Comparison of ENCODE assay signal across 8 cellular contexts in genomic region chr19:1847684-1848398, GRCh38. TPM values are rescaled to one million over a fixed set of nuclear protein-coding genes. Genes with fewer than 3 reads are reported as not detected.
A peak's percentile ranks its signal among the peaks of the same experiment; 100 is the strongest.
DNase-seq lines count a peak whose midpoint lies in the region; ATAC-seq, FAIRE-seq and TF ChIP-seq lines count a peak whose summit lies in the region.

No MANE protein-coding gene starts in this region.

- H3K9ac ChIP-seq in HepG2 (ENCODE audit: insufficient read depth, low read depth, low read length) = peak overlapping the region; percentile 100

- peaks cover 61% of the 10 kb centered on the region for H3K79me2 ChIP-seq in OCI-LY7 (ENCODE audit: insufficient read depth, low read depth, low read length)
- H3K79me2 ChIP-seq in HepG2 (ENCODE audit: insufficient read depth, low read length) = peaks cover 44% of the 10 kb centered on the region

- BruUV-seq in OCI-LY7 (replicated peaks; lab: Mats Ljungman, UMichigan) (no TSS peak), HepG2 (replicated peaks; lab: Mats Ljungman, UMichigan) (TSS peak; percentile 89)

- H2AFZ ChIP-seq in OCI-LY7 (ENCODE audit: low read length) = no peak overlapping the region
- no peak overlapping the region for H2AFZ ChIP-seq in HepG2 (ENCODE audit: low read length)

- DNase-seq in NCI-H1092 treated with DMSO at 0.1 percent for 48 hours (lab: John Stamatoyannopoulos, UW) (peak; percentile 8), NCI-H1092 (lab: John Stamatoyannopoulos, UW) (no peak), OCI-LY7 (ENCODE audit: low spot score) (peak; percentile 33), cardiac fibroblast (ENCODE audit: low read depth in 2 of 2) (peak; percentile 56 to 66), HepG2 (ENCODE audit: low spot score) (peak; percentile 75), thoracic aorta (ENCODE audit: low spot score) (no peak)

- intact Hi-C loops in OCI-LY7 (cut with micrococcal nuclease; ENCODE audit: unreplicated experiment) = no loop called here
- intact Hi-C loops in HepG2 (cut with micrococcal nuclease; ENCODE audit: unreplicated experiment) = no loop called here

- no CpG with 5 or more reads among the region's 72 CpGs for WGBS in HepG2 (ENCODE audit: low lambda C conversion rate)

- H3K4me2 ChIP-seq in OCI-LY7 (ENCODE audit: low read length) (peak overlapping the region; percentile 80), HepG2 (ENCODE audit: low read depth, low read length) (peak overlapping the region; percentile 99)

- H3K36me3 ChIP-seq in OCI-LY7 (ENCODE audit: insufficient read depth, low read length) (peaks cover 32% of the 10 kb centered on the region; the same call in 1 of the 2 replicates), HepG2 (replicated peaks in 1 of 2; ENCODE audit: control insufficient read depth in 1 of 2, insufficient read depth in 2 of 2, low read length in 2 of 2) (peaks cover 2 to 19% of the 10 kb centered on the region in 2 experiments; a peak in 2 of 5 replicates), thoracic aorta (no peaks in the 10 kb centered on the region)

- in situ Hi-C loops in HepG2 (cut with HindIII; ENCODE audit: extremely low pct_ligation_motif_present, low pct_unique_long_range_greater_than_20kb) = no loop called here

- POLR2A ChIA-PET in OCI-LY7 (lab: Charles Lee) (no interaction called here), HepG2 (lab: Yijun Ruan, JAX) (interaction anchor here (0.7 to 2.3 kb wide), 2 partner anchors 10 kb away, joined by 3 to 7 read pairs; no protein-coding TSS in a partner anchor)

- peak; percentile 36 for FAIRE-seq in HepG2 (lab: Jason Lieb, UNC)

- H3K27ac ChIP-seq in OCI-LY7 (ENCODE audit: low read depth, low read length, poor library complexity, severe bottlenecking) (peak overlapping the region; percentile 82), HepG2 (ENCODE audit: extremely low read length, insufficient read depth, low read length) (peak overlapping the region; percentile 99), thoracic aorta (peak overlapping the region; percentile 91 to 99)

- no peak for TF ChIP-seq CTCF in OCI-LY7 (conservative IDR thresholded peaks at IDR 0.05; ENCODE audit: low read length)
- TF ChIP-seq CTCF in cardiac fibroblast (IDR thresholded peaks at IDR 0.05; ENCODE audit: low read depth, low read length) = no peak
- peak; percentile 20; the same call in 1 of the 2 replicates for TF ChIP-seq CTCF in HepG2 (CRISPR knock-in tag; IDR thresholded peaks at IDR 0.05)
- no peak for TF ChIP-seq CTCF in thoracic aorta (IDR thresholded peaks at IDR 0.05)

- no peaks in the 10 kb centered on the region for H3K9me2 ChIP-seq in OCI-LY7 (ENCODE audit: insufficient read depth, low read length)

- no peak for TF ChIP-seq EP300 in HepG2 (IDR thresholded peaks at IDR 0.05; ENCODE audit: low read depth in 2 of 2, low read length in 2 of 2)
- no peak for TF ChIP-seq EP300 in HepG2 (CRISPR knock-in tag; IDR thresholded peaks at IDR 0.05; ENCODE audit: borderline replicate concordance)

- peak; percentile 27 for ATAC-seq in HG02610 (IDR thresholded peaks at IDR 0.05; ENCODE audit: unreplicated experiment)
- peak; percentile 64 for ATAC-seq in HepG2
- no peak for ATAC-seq in thoracic aorta (ENCODE audit: insufficient number of reproducible peaks, low FRiP score, low read depth)
- ATAC-seq in HG02763 (IDR thresholded peaks at IDR 0.05; ENCODE audit: unreplicated experiment) = no peak

- peaks cover 17% of the 10 kb centered on the region for H4K20me1 ChIP-seq in OCI-LY7 (ENCODE audit: insufficient read depth, low read length)
- peaks cover 19% of the 10 kb centered on the region; the same call in 1 of the 2 replicates for H4K20me1 ChIP-seq in HepG2 (ENCODE audit: insufficient read depth, low read length)

- no peak for TF ChIP-seq RAD21 in HepG2 (CRISPR knock-in tag; IDR thresholded peaks at IDR 0.05)

- no peaks in the 10 kb centered on the region for H3K9me3 ChIP-seq in OCI-LY7 (ENCODE audit: low read length)
- H3K9me3 ChIP-seq in HepG2 (ENCODE audit: low read length) = no peaks in the 10 kb centered on the region
- no peaks in the 10 kb centered on the region for H3K9me3 ChIP-seq in thoracic aorta

- H3K4me1 ChIP-seq in OCI-LY7 (ENCODE audit: insufficient read depth, low read length, poor library complexity, severe bottlenecking) (peaks cover 19% of the 10 kb centered on the region), HepG2 (ENCODE audit: insufficient read depth, low read length) (peaks cover 24% of the 10 kb centered on the region), thoracic aorta (ENCODE audit: control insufficient read depth in 1 of 2, low read depth in 2 of 2) (peaks cover 22 to 42% of the 10 kb centered on the region in 2 donors)

- H3K27me3 ChIP-seq in HepG2 (ENCODE audit: control insufficient read depth in 1 of 2, insufficient read depth in 2 of 2, low read length in 2 of 2) = no peaks in the 10 kb centered on the region; a peak in 1 of 5 replicates
- no peaks in the 10 kb centered on the region for H3K27me3 ChIP-seq in thoracic aorta (replicated peaks; ENCODE audit: insufficient read depth)

- TF ChIP-seq POLR2A in HepG2 (IDR thresholded peaks at IDR 0.05; ENCODE audit: insufficient read depth in 1 of 2, low read depth in 2 of 2, low read length in 2 of 2) = peak; percentile 33 to 64; a peak in 3 of 4 replicates

- H3K4me3 ChIP-seq in OCI-LY7 (ENCODE audit: low read depth, low read length, poor library complexity, severe bottlenecking) = peak overlapping the region; percentile 93
- peak overlapping the region; percentile 98 for H3K4me3 ChIP-seq in cardiac fibroblast (replicated peaks in 1 of 2; ENCODE audit: low read depth in 2 of 2, low read length in 2 of 2)
- H3K4me3 ChIP-seq in HepG2 (replicated peaks in 1 of 3; ENCODE audit: insufficient read depth in 1 of 3, low read depth in 2 of 3, low read length in 3 of 3) = peak overlapping the region; percentile 79 to 97 (median 96)
- H3K4me3 ChIP-seq in thoracic aorta = peak overlapping the region; percentile 92

- CTCF ChIA-PET in OCI-LY7 (lab: Charles Lee; ENCODE audit: unreplicated experiment) (no interaction called here), HepG2 (lab: Yijun Ruan, JAX; ENCODE audit: low intra/inter-chr PET ratio, low total read pairs) (interaction anchor here (1.3 to 2.4 kb wide), 2 partner anchors 10 to 17 kb away, joined by 3 to 13 read pairs; no protein-coding TSS in a partner anchor)

RNA-seq across cellular contexts. Expression of gene REXO1, which starts 0.4 kb away (rescaled TPM):
- 13.9 and 24.0 TPM in 2 replicates for total RNA-seq in OCI-LY7 (2014; rRNA removed; shearing (Covaris generic))
- 52.8 and 54.9 TPM in 2 replicates for total RNA-seq in OCI-LY7 (2022)
- total RNA-seq in HepG2 (2016; rRNA removed; fragmentation: Illumina TruSeq; extraction: Trizol) = 3.0 and 5.0 TPM in 2 replicates
- 1.1 and 3.2 TPM in 2 replicates for total RNA-seq in HepG2 (2016; cell fraction: cytosol; rRNA removed; fragmentation: Illumina TruSeq; extraction: Trizol; ENCODE audit: low read depth)
- total RNA-seq in HepG2 (2016; cell fraction: insoluble cytoplasmic fraction; rRNA removed; fragmentation: Illumina TruSeq; extraction: Trizol) = 4.1 and 5.2 TPM in 2 replicates
- total RNA-seq in HepG2 (2016; cell fraction: membrane; rRNA removed; fragmentation: Illumina TruSeq; extraction: Trizol) = 3.9 and 4.2 TPM in 2 replicates
- 6.0 and 7.6 TPM in 2 replicates for total RNA-seq in HepG2 (2016; cell fraction: nucleus; rRNA removed; fragmentation: Illumina TruSeq; extraction: Trizol)
- polyA plus RNA-seq in HepG2 (2011; rRNA removed) = 11.2 and 13.0 TPM in 2 replicates
- 8.7 and 9.8 TPM in 2 replicates for polyA plus RNA-seq in HepG2 (2011; cell fraction: cytosol; rRNA removed)
- polyA plus RNA-seq in HepG2 (2011; cell fraction: nucleus; rRNA removed) = 91.1 and 123 TPM in 2 replicates
- 13.8 and 15.4 TPM in 2 replicates for polyA plus RNA-seq in HepG2 (2012)
- polyA plus RNA-seq in HepG2 (2016; cell fraction: cytosol; fragmentation: Illumina TruSeq; extraction: Trizol; ENCODE audit: low read depth) = 1.7 and 1.8 TPM in 2 replicates
- polyA plus RNA-seq in HepG2 (2016; cell fraction: insoluble cytoplasmic fraction; fragmentation: Illumina TruSeq; extraction: Trizol; ENCODE audit: low read depth) = 7.3 and 10.0 TPM in 2 replicates
- 5.1 and 5.3 TPM in 2 replicates for polyA plus RNA-seq in HepG2 (2016; cell fraction: membrane; fragmentation: Illumina TruSeq; extraction: Trizol; ENCODE audit: low read depth)
- polyA plus RNA-seq in HepG2 (2016; cell fraction: nucleus; fragmentation: Illumina TruSeq; extraction: Trizol; ENCODE audit: insufficient read depth, low read depth) = 39.5 and 44.1 TPM in 2 replicates
- polyA minus RNA-seq in HepG2 (2011; rRNA and poly(A)+ RNA removed; ENCODE audit: low replicate concordance) = 16.3 and 19.1 TPM in 2 replicates
- 5.5 and 7.7 TPM in 2 replicates for polyA minus RNA-seq in HepG2 (2011; cell fraction: cytosol; rRNA and poly(A)+ RNA removed)
- polyA minus RNA-seq in HepG2 (2011; cell fraction: nucleus; rRNA and poly(A)+ RNA removed) = 9.3 and 10.8 TPM in 2 replicates
- 10 to 100 TPM; 18.2 to 24.5 TPM for total RNA-seq in thoracic aorta

RNA-seq across cellular contexts. Expression of gene KLF16, which starts 15.5 kb away (rescaled TPM):
- 9.4 and 9.6 TPM in 2 replicates for total RNA-seq in OCI-LY7 (2014; rRNA removed; shearing (Covaris generic))
- total RNA-seq in OCI-LY7 (2022) (39.1 and 44.4 TPM in 2 replicates), HepG2 (2016; rRNA removed; fragmentation: Illumina TruSeq; extraction: Trizol) (6.2 and 6.7 TPM in 2 replicates), thoracic aorta (10 to 100 TPM in 1 of 2 donors, 1 to 10 TPM in 1; 7.7 to 11.0 TPM)
- 2.1 and 2.2 TPM in 2 replicates for total RNA-seq in HepG2 (2016; cell fraction: cytosol; rRNA removed; fragmentation: Illumina TruSeq; extraction: Trizol; ENCODE audit: low read depth)
- total RNA-seq in HepG2 (2016; cell fraction: insoluble cytoplasmic fraction; rRNA removed; fragmentation: Illumina TruSeq; extraction: Trizol) = 5.5 and 5.9 TPM in 2 replicates
- 8.3 and 8.9 TPM in 2 replicates for total RNA-seq in HepG2 (2016; cell fraction: membrane; rRNA removed; fragmentation: Illumina TruSeq; extraction: Trizol)
- total RNA-seq in HepG2 (2016; cell fraction: nucleus; rRNA removed; fragmentation: Illumina TruSeq; extraction: Trizol) = 4.0 and 4.8 TPM in 2 replicates
- polyA plus RNA-seq in HepG2 (2011; rRNA removed) = 3.5 and 4.7 TPM in 2 replicates
- 3.7 and 7.0 TPM in 2 replicates for polyA plus RNA-seq in HepG2 (2011; cell fraction: cytosol; rRNA removed)
- 16.7 and 31.9 TPM in 2 replicates for polyA plus RNA-seq in HepG2 (2011; cell fraction: nucleus; rRNA removed)
- 8.3 and 9.4 TPM in 2 replicates for polyA plus RNA-seq in HepG2 (2012)
- 3.2 and 3.4 TPM in 2 replicates for polyA plus RNA-seq in HepG2 (2016; cell fraction: cytosol; fragmentation: Illumina TruSeq; extraction: Trizol; ENCODE audit: low read depth)
- polyA plus RNA-seq in HepG2 (2016; cell fraction: insoluble cytoplasmic fraction; fragmentation: Illumina TruSeq; extraction: Trizol; ENCODE audit: low read depth) = 12.0 and 14.3 TPM in 2 replicates
- 8.9 and 9.3 TPM in 2 replicates for polyA plus RNA-seq in HepG2 (2016; cell fraction: membrane; fragmentation: Illumina TruSeq; extraction: Trizol; ENCODE audit: low read depth)
- polyA plus RNA-seq in HepG2 (2016; cell fraction: nucleus; fragmentation: Illumina TruSeq; extraction: Trizol; ENCODE audit: insufficient read depth, low read depth) = 11.4 and 12.0 TPM in 2 replicates
- polyA minus RNA-seq in HepG2 (2011; rRNA and poly(A)+ RNA removed; ENCODE audit: low replicate concordance) = 3.1 and 9.7 TPM in 2 replicates
- polyA minus RNA-seq in HepG2 (2011; cell fraction: cytosol; rRNA and poly(A)+ RNA removed) = 8.9 and 15.3 TPM in 2 replicates
- polyA minus RNA-seq in HepG2 (2011; cell fraction: nucleus; rRNA and poly(A)+ RNA removed) = 2.1 and 2.2 TPM in 2 replicates

RNA-seq across cellular contexts. Expression of gene ATP8B3, which starts 35.8 kb away (rescaled TPM):
- 5.9 and 7.4 TPM in 2 replicates for total RNA-seq in OCI-LY7 (2014; rRNA removed; shearing (Covaris generic))
- total RNA-seq in OCI-LY7 (2022) = 19.3 and 21.2 TPM in 2 replicates
- 1.8 and 2.6 TPM in 2 replicates for total RNA-seq in HepG2 (2016; rRNA removed; fragmentation: Illumina TruSeq; extraction: Trizol)
- 0.35 and 0.40 TPM in 2 replicates for total RNA-seq in HepG2 (2016; cell fraction: cytosol; rRNA removed; fragmentation: Illumina TruSeq; extraction: Trizol; ENCODE audit: low read depth)
- total RNA-seq in HepG2 (2016; cell fraction: insoluble cytoplasmic fraction; rRNA removed; fragmentation: Illumina TruSeq; extraction: Trizol) = 1.8 and 2.6 TPM in 2 replicates
- total RNA-seq in HepG2 (2016; cell fraction: membrane; rRNA removed; fragmentation: Illumina TruSeq; extraction: Trizol) = 1.2 and 1.7 TPM in 2 replicates
- 1.9 and 3.5 TPM in 2 replicates for total RNA-seq in HepG2 (2016; cell fraction: nucleus; rRNA removed; fragmentation: Illumina TruSeq; extraction: Trizol)
- 5.8 and 5.9 TPM in 2 replicates for polyA plus RNA-seq in HepG2 (2011; rRNA removed)
- polyA plus RNA-seq in HepG2 (2011; cell fraction: cytosol; rRNA removed) = 3.8 and 4.8 TPM in 2 replicates
- polyA plus RNA-seq in HepG2 (2011; cell fraction: nucleus; rRNA removed) = 10.6 and 12.8 TPM in 2 replicates
- polyA plus RNA-seq in HepG2 (2012) = 2.4 and 2.5 TPM in 2 replicates
- 0.36 and 0.59 TPM in 2 replicates for polyA plus RNA-seq in HepG2 (2016; cell fraction: cytosol; fragmentation: Illumina TruSeq; extraction: Trizol; ENCODE audit: low read depth)
- 1.1 and 2.2 TPM in 2 replicates for polyA plus RNA-seq in HepG2 (2016; cell fraction: insoluble cytoplasmic fraction; fragmentation: Illumina TruSeq; extraction: Trizol; ENCODE audit: low read depth)
- polyA plus RNA-seq in HepG2 (2016; cell fraction: membrane; fragmentation: Illumina TruSeq; extraction: Trizol; ENCODE audit: low read depth) = 0.69 and 0.98 TPM in 2 replicates
- polyA plus RNA-seq in HepG2 (2016; cell fraction: nucleus; fragmentation: Illumina TruSeq; extraction: Trizol; ENCODE audit: insufficient read depth, low read depth) = 9.6 and 11.4 TPM in 2 replicates
- 10.3 and 16.8 TPM in 2 replicates for polyA minus RNA-seq in HepG2 (2011; rRNA and poly(A)+ RNA removed; ENCODE audit: low replicate concordance)
- polyA minus RNA-seq in HepG2 (2011; cell fraction: cytosol; rRNA and poly(A)+ RNA removed) = 4.6 and 5.4 TPM in 2 replicates
- polyA minus RNA-seq in HepG2 (2011; cell fraction: nucleus; rRNA and poly(A)+ RNA removed) = 2.7 and 3.0 TPM in 2 replicates
- total RNA-seq in thoracic aorta = 1 to 10 TPM in 1 of 2 donors, under 1 TPM in 1; 0.21 to 1.4 TPM

RNA-seq across cellular contexts. Expression of gene ABHD17A, which starts 37.5 kb away (rescaled TPM):
- 98.7 and 130 TPM in 2 replicates for total RNA-seq in OCI-LY7 (2014; rRNA removed; shearing (Covaris generic))
- total RNA-seq in OCI-LY7 (2022) = 64.2 and 71.3 TPM in 2 replicates
- total RNA-seq in HepG2 (2016; rRNA removed; fragmentation: Illumina TruSeq; extraction: Trizol) = 27.9 and 40.8 TPM in 2 replicates
- total RNA-seq in HepG2 (2016; cell fraction: cytosol; rRNA removed; fragmentation: Illumina TruSeq; extraction: Trizol; ENCODE audit: low read depth) = 52.2 and 64.4 TPM in 2 replicates
- total RNA-seq in HepG2 (2016; cell fraction: insoluble cytoplasmic fraction; rRNA removed; fragmentation: Illumina TruSeq; extraction: Trizol) = 24.0 and 37.3 TPM in 2 replicates
- 65.2 and 82.2 TPM in 2 replicates for total RNA-seq in HepG2 (2016; cell fraction: membrane; rRNA removed; fragmentation: Illumina TruSeq; extraction: Trizol)
- total RNA-seq in HepG2 (2016; cell fraction: nucleus; rRNA removed; fragmentation: Illumina TruSeq; extraction: Trizol) = 17.1 and 19.3 TPM in 2 replicates
- 27.7 and 44.6 TPM in 2 replicates for polyA plus RNA-seq in HepG2 (2011; rRNA removed)
- polyA plus RNA-seq in HepG2 (2011; cell fraction: cytosol; rRNA removed) = 25.9 and 53.1 TPM in 2 replicates
- 72.5 and 83.8 TPM in 2 replicates for polyA plus RNA-seq in HepG2 (2011; cell fraction: nucleus; rRNA removed)
- polyA plus RNA-seq in HepG2 (2012) = 11.9 and 16.2 TPM in 2 replicates
- 51.0 and 62.5 TPM in 2 replicates for polyA plus RNA-seq in HepG2 (2016; cell fraction: cytosol; fragmentation: Illumina TruSeq; extraction: Trizol; ENCODE audit: low read depth)
- polyA plus RNA-seq in HepG2 (2016; cell fraction: insoluble cytoplasmic fraction; fragmentation: Illumina TruSeq; extraction: Trizol; ENCODE audit: low read depth) = 25.3 and 27.0 TPM in 2 replicates
- polyA plus RNA-seq in HepG2 (2016; cell fraction: membrane; fragmentation: Illumina TruSeq; extraction: Trizol; ENCODE audit: low read depth) = 54.6 and 60.4 TPM in 2 replicates
- polyA plus RNA-seq in HepG2 (2016; cell fraction: nucleus; fragmentation: Illumina TruSeq; extraction: Trizol; ENCODE audit: insufficient read depth, low read depth) = 38.7 and 42.0 TPM in 2 replicates
- polyA minus RNA-seq in HepG2 (2011; rRNA and poly(A)+ RNA removed; ENCODE audit: low replicate concordance) = 15.0 and 50.9 TPM in 2 replicates
- polyA minus RNA-seq in HepG2 (2011; cell fraction: cytosol; rRNA and poly(A)+ RNA removed) = 17.2 and 18.0 TPM in 2 replicates
- polyA minus RNA-seq in HepG2 (2011; cell fraction: nucleus; rRNA and poly(A)+ RNA removed) = 5.7 and 5.8 TPM in 2 replicates
- total RNA-seq in thoracic aorta = 100 to 1,000 TPM in 1 of 2 donors, 10 to 100 TPM in 1; 96.8 to 143 TPM

RNA-seq across cellular contexts. Expression of gene ADAT3, which starts 57.4 kb away (rescaled TPM):
- total RNA-seq in OCI-LY7 (2014; rRNA removed; shearing (Covaris generic)) = 5.6 and 7.9 TPM in 2 replicates
- 13.1 and 16.4 TPM in 2 replicates for total RNA-seq in OCI-LY7 (2022)
- 2.0 and 3.5 TPM in 2 replicates for total RNA-seq in HepG2 (2016; rRNA removed; fragmentation: Illumina TruSeq; extraction: Trizol)
- 0.79 and 0.81 TPM in 2 replicates for total RNA-seq in HepG2 (2016; cell fraction: cytosol; rRNA removed; fragmentation: Illumina TruSeq; extraction: Trizol; ENCODE audit: low read depth)
- total RNA-seq in HepG2 (2016; cell fraction: insoluble cytoplasmic fraction; rRNA removed; fragmentation: Illumina TruSeq; extraction: Trizol) = 1.7 and 3.1 TPM in 2 replicates
- 1.7 and 2.1 TPM in 2 replicates for total RNA-seq in HepG2 (2016; cell fraction: membrane; rRNA removed; fragmentation: Illumina TruSeq; extraction: Trizol)
- 1.5 and 1.9 TPM in 2 replicates for total RNA-seq in HepG2 (2016; cell fraction: nucleus; rRNA removed; fragmentation: Illumina TruSeq; extraction: Trizol)
- polyA plus RNA-seq in HepG2 (2011; rRNA removed) = 0.95 and 1.4 TPM in 2 replicates
- 0.94 and 1.7 TPM in 2 replicates for polyA plus RNA-seq in HepG2 (2011; cell fraction: cytosol; rRNA removed)
- polyA plus RNA-seq in HepG2 (2011; cell fraction: nucleus; rRNA removed) = 6.4 and 7.8 TPM in 2 replicates
- polyA plus RNA-seq in HepG2 (2012) = 1.3 and 1.7 TPM in 2 replicates
- 0.68 TPM in 2 replicates for polyA plus RNA-seq in HepG2 (2016; cell fraction: cytosol; fragmentation: Illumina TruSeq; extraction: Trizol; ENCODE audit: low read depth)
- 2.8 and 3.5 TPM in 2 replicates for polyA plus RNA-seq in HepG2 (2016; cell fraction: insoluble cytoplasmic fraction; fragmentation: Illumina TruSeq; extraction: Trizol; ENCODE audit: low read depth)
- 1.1 and 1.4 TPM in 2 replicates for polyA plus RNA-seq in HepG2 (2016; cell fraction: membrane; fragmentation: Illumina TruSeq; extraction: Trizol; ENCODE audit: low read depth)
- polyA plus RNA-seq in HepG2 (2016; cell fraction: nucleus; fragmentation: Illumina TruSeq; extraction: Trizol; ENCODE audit: insufficient read depth, low read depth) = 5.0 and 6.1 TPM in 2 replicates
- polyA minus RNA-seq in HepG2 (2011; rRNA and poly(A)+ RNA removed; ENCODE audit: low replicate concordance) = 2.1 and 3.8 TPM in 2 replicates
- 1.3 and 1.6 TPM in 2 replicates for polyA minus RNA-seq in HepG2 (2011; cell fraction: cytosol; rRNA and poly(A)+ RNA removed)
- polyA minus RNA-seq in HepG2 (2011; cell fraction: nucleus; rRNA and poly(A)+ RNA removed) = 2.3 and 2.6 TPM in 2 replicates
- total RNA-seq in thoracic aorta = 1 to 10 TPM; 3.9 to 8.4 TPM

Comparison
In these comparisons a context has a peak if more than half of its experiments do, and no peak if none do; other contexts are left out.
1. DNase-seq: peak in NCI-H1092 treated with DMSO at 0.1 percent for 48 hours (single experiment), OCI-LY7 (single experiment), cardiac fibroblast (2 of 2) and HepG2 (single experiment); none in NCI-H1092 (single experiment) and thoracic aorta (single experiment).
2. ATAC-seq: peak in HG02610 (single experiment) and HepG2 (single experiment); none in thoracic aorta (single experiment) and HG02763 (single experiment).
3. Peak in every context shown above with its lines, with median percentiles within 50 percentile points of each other: H3K27ac ChIP-seq and H3K4me3 ChIP-seq.